1 cellular context compared by ENCODE assay signal in the genomic region with DNA sequence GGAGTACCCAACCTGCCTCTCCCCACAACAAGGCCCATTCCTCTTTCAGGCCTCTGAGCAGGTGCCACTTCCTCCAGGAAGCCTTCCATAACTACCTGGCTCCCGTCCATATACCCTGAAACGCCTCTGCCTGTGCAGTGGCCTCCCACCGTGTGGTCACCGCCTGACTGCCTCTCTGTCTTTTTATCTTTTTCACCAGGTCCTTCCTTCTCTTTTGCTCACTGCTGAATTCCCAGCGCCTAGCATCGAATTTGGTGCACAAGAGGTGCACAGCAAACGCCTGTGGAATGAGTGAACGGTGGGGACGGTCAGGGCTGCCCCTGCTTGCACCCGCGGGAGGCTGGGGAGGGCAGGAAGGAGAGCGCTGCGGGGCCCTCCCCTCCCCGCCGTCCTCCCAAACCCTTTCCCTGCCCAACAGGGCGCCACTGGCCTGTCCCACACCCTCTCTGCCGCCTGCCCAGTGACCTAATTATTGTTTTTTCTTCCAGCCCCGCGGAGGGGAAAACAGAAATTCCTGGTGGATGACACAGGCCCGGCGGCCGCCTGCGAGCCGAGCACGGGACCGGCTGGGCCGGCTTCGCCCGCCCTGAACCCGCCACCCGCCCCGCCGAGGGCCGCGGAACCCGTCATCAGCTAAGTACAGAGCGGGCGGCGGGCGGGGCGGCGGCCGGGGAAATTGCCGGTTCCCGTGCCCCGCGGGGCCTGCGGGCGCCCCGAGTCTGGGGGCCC.
TF ChIP-seq lines count a peak whose summit lies in the region.

No MANE protein-coding gene starts in this region.

TF ChIP-seq in HepG2, 621 proteins besides CTCF, POLR2A, EP300 and RAD21 (continued from another document and continues in another):
- TF ChIP-seq, protein P1, sequence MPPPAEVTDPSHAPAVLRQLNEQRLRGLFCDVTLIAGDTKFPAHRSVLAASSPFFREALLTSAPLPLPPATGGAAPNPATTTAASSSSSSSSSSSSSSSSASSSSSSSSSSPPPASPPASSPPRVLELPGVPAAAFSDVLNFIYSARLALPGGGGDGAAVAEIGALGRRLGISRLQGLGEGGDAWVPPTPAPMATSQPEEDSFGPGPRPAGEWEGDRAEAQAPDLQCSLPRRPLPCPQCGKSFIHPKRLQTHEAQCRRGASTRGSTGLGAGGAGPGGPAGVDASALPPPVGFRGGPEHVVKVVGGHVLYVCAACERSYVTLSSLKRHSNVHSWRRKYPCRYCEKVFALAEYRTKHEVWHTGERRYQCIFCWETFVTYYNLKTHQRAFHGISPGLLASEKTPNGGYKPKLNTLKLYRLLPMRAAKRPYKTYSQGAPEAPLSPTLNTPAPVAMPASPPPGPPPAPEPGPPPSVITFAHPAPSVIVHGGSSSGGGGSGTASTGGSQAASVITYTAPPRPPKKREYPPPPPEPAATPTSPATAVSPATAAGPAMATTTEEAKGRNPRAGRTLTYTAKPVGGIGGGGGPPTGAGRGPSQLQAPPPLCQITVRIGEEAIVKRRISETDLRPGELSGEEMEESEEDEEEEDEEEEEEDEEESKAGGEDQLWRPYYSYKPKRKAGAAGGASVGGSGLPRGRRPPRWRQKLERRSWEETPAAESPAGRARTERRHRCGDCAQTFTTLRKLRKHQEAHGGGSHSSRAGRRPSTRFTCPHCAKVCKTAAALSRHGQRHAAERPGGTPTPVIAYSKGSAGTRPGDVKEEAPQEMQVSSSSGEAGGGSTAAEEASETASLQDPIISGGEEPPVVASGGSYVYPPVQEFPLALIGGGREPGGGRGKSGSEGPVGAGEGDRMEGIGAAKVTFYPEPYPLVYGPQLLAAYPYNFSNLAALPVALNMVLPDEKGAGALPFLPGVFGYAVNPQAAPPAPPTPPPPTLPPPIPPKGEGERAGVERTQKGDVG (CRISPR knock-in tag; IDR thresholded peaks at IDR 0.05; ENCODE audit: borderline replicate concordance): no peak
- TF ChIP-seq NRL (CRISPR knock-in tag; IDR thresholded peaks at IDR 0.05; ENCODE audit: borderline replicate concordance): peak; percentile 72; the same call in 1 of the 2 replicates
- TF ChIP-seq CBFB (CRISPR knock-in tag; IDR thresholded peaks at IDR 0.05): no peak
- peak; percentile 75 for TF ChIP-seq ZNF263 (CRISPR knock-in tag; IDR thresholded peaks at IDR 0.05)
- TF ChIP-seq SAP130 (CRISPR knock-in tag; IDR thresholded peaks at IDR 0.05; ENCODE audit: low read depth): peak; percentile 13; the same call in 1 of the 2 replicates
- TF ChIP-seq, protein P2, sequence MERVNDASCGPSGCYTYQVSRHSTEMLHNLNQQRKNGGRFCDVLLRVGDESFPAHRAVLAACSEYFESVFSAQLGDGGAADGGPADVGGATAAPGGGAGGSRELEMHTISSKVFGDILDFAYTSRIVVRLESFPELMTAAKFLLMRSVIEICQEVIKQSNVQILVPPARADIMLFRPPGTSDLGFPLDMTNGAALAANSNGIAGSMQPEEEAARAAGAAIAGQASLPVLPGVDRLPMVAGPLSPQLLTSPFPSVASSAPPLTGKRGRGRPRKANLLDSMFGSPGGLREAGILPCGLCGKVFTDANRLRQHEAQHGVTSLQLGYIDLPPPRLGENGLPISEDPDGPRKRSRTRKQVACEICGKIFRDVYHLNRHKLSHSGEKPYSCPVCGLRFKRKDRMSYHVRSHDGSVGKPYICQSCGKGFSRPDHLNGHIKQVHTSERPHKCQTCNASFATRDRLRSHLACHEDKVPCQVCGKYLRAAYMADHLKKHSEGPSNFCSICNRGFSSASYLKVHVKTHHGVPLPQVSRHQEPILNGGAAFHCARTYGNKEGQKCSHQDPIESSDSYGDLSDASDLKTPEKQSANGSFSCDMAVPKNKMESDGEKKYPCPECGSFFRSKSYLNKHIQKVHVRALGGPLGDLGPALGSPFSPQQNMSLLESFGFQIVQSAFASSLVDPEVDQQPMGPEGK (CRISPR knock-in tag; IDR thresholded peaks at IDR 0.05): peak; percentile 30; the same call in 1 of the 2 replicates
- TF ChIP-seq, protein P3, sequence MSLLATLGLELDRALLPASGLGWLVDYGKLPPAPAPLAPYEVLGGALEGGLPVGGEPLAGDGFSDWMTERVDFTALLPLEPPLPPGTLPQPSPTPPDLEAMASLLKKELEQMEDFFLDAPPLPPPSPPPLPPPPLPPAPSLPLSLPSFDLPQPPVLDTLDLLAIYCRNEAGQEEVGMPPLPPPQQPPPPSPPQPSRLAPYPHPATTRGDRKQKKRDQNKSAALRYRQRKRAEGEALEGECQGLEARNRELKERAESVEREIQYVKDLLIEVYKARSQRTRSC (CRISPR knock-in tag; IDR thresholded peaks at IDR 0.05; ENCODE audit: low read depth): no peak
- TF ChIP-seq, protein P4, sequence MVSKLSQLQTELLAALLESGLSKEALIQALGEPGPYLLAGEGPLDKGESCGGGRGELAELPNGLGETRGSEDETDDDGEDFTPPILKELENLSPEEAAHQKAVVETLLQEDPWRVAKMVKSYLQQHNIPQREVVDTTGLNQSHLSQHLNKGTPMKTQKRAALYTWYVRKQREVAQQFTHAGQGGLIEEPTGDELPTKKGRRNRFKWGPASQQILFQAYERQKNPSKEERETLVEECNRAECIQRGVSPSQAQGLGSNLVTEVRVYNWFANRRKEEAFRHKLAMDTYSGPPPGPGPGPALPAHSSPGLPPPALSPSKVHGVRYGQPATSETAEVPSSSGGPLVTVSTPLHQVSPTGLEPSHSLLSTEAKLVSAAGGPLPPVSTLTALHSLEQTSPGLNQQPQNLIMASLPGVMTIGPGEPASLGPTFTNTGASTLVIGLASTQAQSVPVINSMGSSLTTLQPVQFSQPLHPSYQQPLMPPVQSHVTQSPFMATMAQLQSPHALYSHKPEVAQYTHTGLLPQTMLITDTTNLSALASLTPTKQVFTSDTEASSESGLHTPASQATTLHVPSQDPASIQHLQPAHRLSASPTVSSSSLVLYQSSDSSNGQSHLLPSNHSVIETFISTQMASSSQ (IDR thresholded peaks at IDR 0.05; ENCODE audit: low read depth): no peak
- TF ChIP-seq, protein P4 (CRISPR knock-in tag; IDR thresholded peaks at IDR 0.05; ENCODE audit: borderline replicate concordance): no peak
- TF ChIP-seq, protein P5, sequence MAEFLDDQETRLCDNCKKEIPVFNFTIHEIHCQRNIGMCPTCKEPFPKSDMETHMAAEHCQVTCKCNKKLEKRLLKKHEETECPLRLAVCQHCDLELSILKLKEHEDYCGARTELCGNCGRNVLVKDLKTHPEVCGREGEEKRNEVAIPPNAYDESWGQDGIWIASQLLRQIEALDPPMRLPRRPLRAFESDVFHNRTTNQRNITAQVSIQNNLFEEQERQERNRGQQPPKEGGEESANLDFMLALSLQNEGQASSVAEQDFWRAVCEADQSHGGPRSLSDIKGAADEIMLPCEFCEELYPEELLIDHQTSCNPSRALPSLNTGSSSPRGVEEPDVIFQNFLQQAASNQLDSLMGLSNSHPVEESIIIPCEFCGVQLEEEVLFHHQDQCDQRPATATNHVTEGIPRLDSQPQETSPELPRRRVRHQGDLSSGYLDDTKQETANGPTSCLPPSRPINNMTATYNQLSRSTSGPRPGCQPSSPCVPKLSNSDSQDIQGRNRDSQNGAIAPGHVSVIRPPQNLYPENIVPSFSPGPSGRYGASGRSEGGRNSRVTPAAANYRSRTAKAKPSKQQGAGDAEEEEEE (CRISPR knock-in tag; IDR thresholded peaks at IDR 0.05; ENCODE audit: borderline replicate concordance): no peak
- no peak for TF ChIP-seq NFATC3 (CRISPR knock-in tag; IDR thresholded peaks at IDR 0.05)
- no peak for TF ChIP-seq ZKSCAN8 (CRISPR knock-in tag; IDR thresholded peaks at IDR 0.05; ENCODE audit: borderline replicate concordance)
- TF ChIP-seq, protein P6, sequence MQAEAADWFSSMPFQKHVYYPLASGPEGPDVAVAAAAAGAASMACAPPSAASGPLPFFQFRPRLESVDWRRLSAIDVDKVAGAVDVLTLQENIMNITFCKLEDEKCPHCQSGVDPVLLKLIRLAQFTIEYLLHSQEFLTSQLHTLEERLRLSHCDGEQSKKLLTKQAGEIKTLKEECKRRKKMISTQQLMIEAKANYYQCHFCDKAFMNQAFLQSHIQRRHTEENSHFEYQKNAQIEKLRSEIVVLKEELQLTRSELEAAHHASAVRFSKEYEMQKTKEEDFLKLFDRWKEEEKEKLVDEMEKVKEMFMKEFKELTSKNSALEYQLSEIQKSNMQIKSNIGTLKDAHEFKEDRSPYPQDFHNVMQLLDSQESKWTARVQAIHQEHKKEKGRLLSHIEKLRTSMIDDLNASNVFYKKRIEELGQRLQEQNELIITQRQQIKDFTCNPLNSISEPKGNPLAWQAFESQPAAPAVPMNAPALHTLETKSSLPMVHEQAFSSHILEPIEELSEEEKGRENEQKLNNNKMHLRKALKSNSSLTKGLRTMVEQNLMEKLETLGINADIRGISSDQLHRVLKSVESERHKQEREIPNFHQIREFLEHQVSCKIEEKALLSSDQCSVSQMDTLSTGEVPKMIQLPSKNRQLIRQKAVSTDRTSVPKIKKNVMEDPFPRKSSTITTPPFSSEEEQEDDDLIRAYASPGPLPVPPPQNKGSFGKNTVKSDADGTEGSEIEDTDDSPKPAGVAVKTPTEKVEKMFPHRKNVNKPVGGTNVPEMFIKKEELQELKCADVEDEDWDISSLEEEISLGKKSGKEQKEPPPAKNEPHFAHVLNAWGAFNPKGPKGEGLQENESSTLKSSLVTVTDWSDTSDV (CRISPR knock-in tag; IDR thresholded peaks at IDR 0.05): no peak
- no peak for TF ChIP-seq ZNF883 (CRISPR knock-in tag; IDR thresholded peaks at IDR 0.05; ENCODE audit: not compliant biosample characterization)
- TF ChIP-seq DNMT3B (CRISPR knock-in tag; conservative IDR thresholded peaks at IDR 0.05): no peak
- TF ChIP-seq, protein P7, sequence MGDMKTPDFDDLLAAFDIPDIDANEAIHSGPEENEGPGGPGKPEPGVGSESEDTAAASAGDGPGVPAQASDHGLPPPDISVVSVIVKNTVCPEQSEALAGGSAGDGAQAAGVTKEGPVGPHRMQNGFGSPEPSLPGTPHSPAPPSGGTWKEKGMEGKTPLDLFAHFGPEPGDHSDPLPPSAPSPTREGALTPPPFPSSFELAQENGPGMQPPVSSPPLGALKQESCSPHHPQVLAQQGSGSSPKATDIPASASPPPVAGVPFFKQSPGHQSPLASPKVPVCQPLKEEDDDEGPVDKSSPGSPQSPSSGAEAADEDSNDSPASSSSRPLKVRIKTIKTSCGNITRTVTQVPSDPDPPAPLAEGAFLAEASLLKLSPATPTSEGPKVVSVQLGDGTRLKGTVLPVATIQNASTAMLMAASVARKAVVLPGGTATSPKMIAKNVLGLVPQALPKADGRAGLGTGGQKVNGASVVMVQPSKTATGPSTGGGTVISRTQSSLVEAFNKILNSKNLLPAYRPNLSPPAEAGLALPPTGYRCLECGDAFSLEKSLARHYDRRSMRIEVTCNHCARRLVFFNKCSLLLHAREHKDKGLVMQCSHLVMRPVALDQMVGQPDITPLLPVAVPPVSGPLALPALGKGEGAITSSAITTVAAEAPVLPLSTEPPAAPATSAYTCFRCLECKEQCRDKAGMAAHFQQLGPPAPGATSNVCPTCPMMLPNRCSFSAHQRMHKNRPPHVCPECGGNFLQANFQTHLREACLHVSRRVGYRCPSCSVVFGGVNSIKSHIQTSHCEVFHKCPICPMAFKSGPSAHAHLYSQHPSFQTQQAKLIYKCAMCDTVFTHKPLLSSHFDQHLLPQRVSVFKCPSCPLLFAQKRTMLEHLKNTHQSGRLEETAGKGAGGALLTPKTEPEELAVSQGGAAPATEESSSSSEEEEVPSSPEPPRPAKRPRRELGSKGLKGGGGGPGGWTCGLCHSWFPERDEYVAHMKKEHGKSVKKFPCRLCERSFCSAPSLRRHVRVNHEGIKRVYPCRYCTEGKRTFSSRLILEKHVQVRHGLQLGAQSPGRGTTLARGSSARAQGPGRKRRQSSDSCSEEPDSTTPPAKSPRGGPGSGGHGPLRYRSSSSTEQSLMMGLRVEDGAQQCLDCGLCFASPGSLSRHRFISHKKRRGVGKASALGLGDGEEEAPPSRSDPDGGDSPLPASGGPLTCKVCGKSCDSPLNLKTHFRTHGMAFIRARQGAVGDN (CRISPR knock-in tag; IDR thresholded peaks at IDR 0.05): peak; percentile 24; the same call in 1 of the 2 replicates
- TF ChIP-seq FOSL1 (CRISPR knock-in tag; IDR thresholded peaks at IDR 0.05; ENCODE audit: borderline replicate concordance): no peak
- TF ChIP-seq CAMTA2 (CRISPR knock-in tag; IDR thresholded peaks at IDR 0.05; ENCODE audit: borderline replicate concordance): no peak
- no peak for TF ChIP-seq SIX4 (CRISPR knock-in tag; IDR thresholded peaks at IDR 0.05)
- TF ChIP-seq BHLHE40 (IDR thresholded peaks at IDR 0.05; ENCODE audit: low read length): peak; percentile 75
- TF ChIP-seq, protein P8, sequence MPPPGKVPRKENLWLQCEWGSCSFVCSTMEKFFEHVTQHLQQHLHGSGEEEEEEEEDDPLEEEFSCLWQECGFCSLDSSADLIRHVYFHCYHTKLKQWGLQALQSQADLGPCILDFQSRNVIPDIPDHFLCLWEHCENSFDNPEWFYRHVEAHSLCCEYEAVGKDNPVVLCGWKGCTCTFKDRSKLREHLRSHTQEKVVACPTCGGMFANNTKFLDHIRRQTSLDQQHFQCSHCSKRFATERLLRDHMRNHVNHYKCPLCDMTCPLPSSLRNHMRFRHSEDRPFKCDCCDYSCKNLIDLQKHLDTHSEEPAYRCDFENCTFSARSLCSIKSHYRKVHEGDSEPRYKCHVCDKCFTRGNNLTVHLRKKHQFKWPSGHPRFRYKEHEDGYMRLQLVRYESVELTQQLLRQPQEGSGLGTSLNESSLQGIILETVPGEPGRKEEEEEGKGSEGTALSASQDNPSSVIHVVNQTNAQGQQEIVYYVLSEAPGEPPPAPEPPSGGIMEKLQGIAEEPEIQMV (CRISPR knock-in tag; IDR thresholded peaks at IDR 0.05; ENCODE audit: low read depth): no peak
- TF ChIP-seq TMF1 (CRISPR knock-in tag; IDR thresholded peaks at IDR 0.05; ENCODE audit: low read depth): no peak
- TF ChIP-seq ZNF121 (CRISPR knock-in tag; IDR thresholded peaks at IDR 0.05): peak; percentile 73
- TF ChIP-seq, protein P9, sequence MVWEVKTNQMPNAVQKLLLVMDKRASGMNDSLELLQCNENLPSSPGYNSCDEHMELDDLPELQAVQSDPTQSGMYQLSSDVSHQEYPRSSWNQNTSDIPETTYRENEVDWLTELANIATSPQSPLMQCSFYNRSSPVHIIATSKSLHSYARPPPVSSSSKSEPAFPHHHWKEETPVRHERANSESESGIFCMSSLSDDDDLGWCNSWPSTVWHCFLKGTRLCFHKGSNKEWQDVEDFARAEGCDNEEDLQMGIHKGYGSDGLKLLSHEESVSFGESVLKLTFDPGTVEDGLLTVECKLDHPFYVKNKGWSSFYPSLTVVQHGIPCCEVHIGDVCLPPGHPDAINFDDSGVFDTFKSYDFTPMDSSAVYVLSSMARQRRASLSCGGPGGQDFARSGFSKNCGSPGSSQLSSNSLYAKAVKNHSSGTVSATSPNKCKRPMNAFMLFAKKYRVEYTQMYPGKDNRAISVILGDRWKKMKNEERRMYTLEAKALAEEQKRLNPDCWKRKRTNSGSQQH (CRISPR knock-in tag; IDR thresholded peaks at IDR 0.05; ENCODE audit: low read depth): no peak
- 0 out of 2 replicates have a peak, but pooled peaks have one; percentile 30 for TF ChIP-seq KDM2A (CRISPR knock-in tag; IDR thresholded peaks at IDR 0.05; ENCODE audit: borderline replicate concordance, low read depth)
- no peak for TF ChIP-seq ZFP36L1 (CRISPR knock-in tag; IDR thresholded peaks at IDR 0.05)
